ENCODE assay signal across 1 cellular context in genomic region chr6:51495806-51496380, GRCh38.
TF ChIP-seq lines count a peak whose summit lies in the region.

No MANE protein-coding gene starts in this region.

TF ChIP-seq in GM23338, 12 proteins besides CTCF, POLR2A, EP300 and RAD21 (continued from another document):
- no peak for TF ChIP-seq ZNF462 (CRISPR knock-in tag; IDR thresholded peaks at IDR 0.05)
- no peak for TF ChIP-seq POLR2AphosphoS5 (IDR thresholded peaks at IDR 0.05; ENCODE audit: low read depth)
- TF ChIP-seq ZNF114 (CRISPR knock-in tag; IDR thresholded peaks at IDR 0.05) = no peak
- TF ChIP-seq ZNF331 (CRISPR knock-in tag; IDR thresholded peaks at IDR 0.05; ENCODE audit: low read depth) = no peak
- no peak for TF ChIP-seq STAT1 (IDR thresholded peaks at IDR 0.05; ENCODE audit: unreplicated experiment)
- TF ChIP-seq CREB1 (CRISPR knock-in tag; IDR thresholded peaks at IDR 0.05; ENCODE audit: low read depth) = no peak
- TF ChIP-seq ETS1 (IDR thresholded peaks at IDR 0.05) = no peak
- TF ChIP-seq JUNB (IDR thresholded peaks at IDR 0.05; ENCODE audit: unreplicated experiment) = no peak
